In the genomic region with DNA sequence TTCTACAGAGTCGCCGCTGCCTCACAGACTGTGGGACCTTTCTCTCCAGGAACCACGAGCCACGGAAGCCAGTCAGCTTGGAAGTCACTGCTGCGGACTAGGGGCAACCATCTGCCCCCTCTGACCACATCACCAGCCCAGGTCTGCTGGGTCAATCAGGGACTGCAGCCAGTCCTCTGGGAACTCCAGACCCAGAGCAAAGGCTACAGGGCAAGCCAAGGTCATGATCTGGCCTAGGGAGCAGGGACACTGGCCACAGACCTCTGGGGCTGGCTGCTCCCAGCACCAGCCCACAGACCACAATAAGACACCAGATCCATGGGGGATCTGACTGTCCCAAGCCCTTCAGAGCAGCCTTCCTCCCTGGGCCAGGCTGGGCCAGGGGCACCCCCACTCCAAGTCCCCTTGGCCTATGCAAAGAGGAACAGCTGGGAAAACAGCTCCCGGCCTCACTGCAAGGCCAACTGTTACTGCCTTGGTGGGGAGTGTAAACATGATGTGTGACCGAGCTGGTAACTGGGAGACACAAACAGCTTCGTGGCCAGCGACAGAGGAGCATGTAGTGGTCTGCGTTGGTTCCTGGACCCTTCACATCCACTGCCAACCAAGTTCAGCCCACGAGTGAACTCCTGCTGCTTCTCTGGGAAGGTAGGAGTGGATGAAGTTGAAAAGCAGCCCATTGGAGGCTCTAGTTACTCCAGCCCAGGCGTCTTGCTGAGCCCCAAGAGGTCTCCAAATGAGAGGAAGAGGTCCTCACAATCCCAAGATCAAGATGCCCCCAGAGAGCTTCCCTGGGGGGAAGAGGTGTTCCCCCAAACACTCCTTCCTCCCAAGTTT, we compare ENCODE assay signal across 8 cellular contexts. TPM values are rescaled to one million over a fixed set of nuclear protein-coding genes. Genes with fewer than 3 reads are reported as not detected.
DNase-seq lines count a peak whose midpoint lies in the region; ATAC-seq and TF ChIP-seq lines count a peak whose summit lies in the region.

No MANE protein-coding gene starts in this region.

- peak overlapping the region; percentile 92 to 98 (median 96) for H3K4me3 Mint-ChIP-seq in CD4-positive, alpha-beta memory T cell
- peak overlapping the region; percentile 88 to 89 for H3K4me3 Mint-ChIP-seq in effector memory CD8-positive, alpha-beta T cell
- peak overlapping the region; percentile 95 for H3K4me3 Mint-ChIP-seq in neural crest cell

- no peaks in the 10 kb centered on the region for H3K27me3 Mint-ChIP-seq in CD4-positive, alpha-beta memory T cell
- no peaks in the 10 kb centered on the region for H3K27me3 Mint-ChIP-seq in effector memory CD8-positive, alpha-beta T cell
- no peaks in the 10 kb centered on the region for H3K27me3 Mint-ChIP-seq in neural crest cell (ENCODE audit: low read depth)

- H3K27ac ChIP-seq in CD4-positive, alpha-beta memory T cell (ENCODE audit: low read depth, low read length) = peak overlapping the region; percentile 88

- no peak for ATAC-seq in effector memory CD8-positive, alpha-beta T cell (replicated peaks)
- no peak for ATAC-seq in GM19023 (IDR thresholded peaks at IDR 0.05; ENCODE audit: unreplicated experiment)

- H3K4me1 Mint-ChIP-seq in CD4-positive, alpha-beta memory T cell = peaks cover 31 to 70% (median 49%) of the 10 kb centered on the region in 4 donors
- peaks cover 46 to 50% of the 10 kb centered on the region in 2 donors for H3K4me1 Mint-ChIP-seq in effector memory CD8-positive, alpha-beta T cell (ENCODE audit: low read depth in 2 of 2)
- peaks cover 40% of the 10 kb centered on the region for H3K4me1 Mint-ChIP-seq in neural crest cell

- H3K36me3 ChIP-seq in CD4-positive, alpha-beta memory T cell (ENCODE audit: insufficient read depth, low read length) = no peaks in the 10 kb centered on the region
- peaks cover 25% of the 10 kb centered on the region for H3K36me3 ChIP-seq in MG63

- CTCF ChIA-PET in CD4-positive, alpha-beta memory T cell (lab: Charles Lee; ENCODE audit: partially characterized antibody) = no interaction called here

- H3K27ac Mint-ChIP-seq in CD4-positive, alpha-beta memory T cell = peak overlapping the region; percentile 93 to 99 (median 98)
- peak overlapping the region; percentile 95 to 97 for H3K27ac Mint-ChIP-seq in effector memory CD8-positive, alpha-beta T cell
- H3K27ac Mint-ChIP-seq in neural crest cell (ENCODE audit: unreplicated experiment) = peak overlapping the region; percentile 35

- POLR2A ChIA-PET in CD4-positive, alpha-beta memory T cell (lab: Charles Lee; ENCODE audit: partially characterized antibody) = interaction anchor here (0.7 to 2.5 kb wide), 2 partner anchors 65 to 140 kb away, joined by 3 to 13 read pairs; partner anchors contain the start of genes C19orf47 and PLD3

- intact Hi-C loops in CD4-positive, alpha-beta memory T cell (cut with micrococcal nuclease) = loop anchor here (10.0 kb wide), 1 partner anchor 141 kb away; the partner anchor contains the start of gene SERTAD1

- H3K36me3 Mint-ChIP-seq in CD4-positive, alpha-beta memory T cell = peaks cover 0 to 9% of the 10 kb centered on the region in 2 donors
- peaks cover 36% of the 10 kb centered on the region for H3K36me3 Mint-ChIP-seq in effector memory CD8-positive, alpha-beta T cell (ENCODE audit: insufficient read depth)
- H3K36me3 Mint-ChIP-seq in neural crest cell (ENCODE audit: low read depth) = no peaks in the 10 kb centered on the region

- no peaks in the 10 kb centered on the region for H3K27me3 ChIP-seq in CD4-positive, alpha-beta memory T cell (ENCODE audit: insufficient read depth, low read length)
- H3K27me3 ChIP-seq in MG63 = no peaks in the 10 kb centered on the region

- no peak for DNase-seq in CD4-positive, alpha-beta memory T cell
- DNase-seq in MG63 (no peak), neural crest cell (ENCODE audit: low read depth, low spot score) (no peak), NCI-H2227 (lab: John Stamatoyannopoulos, UW; ENCODE audit: unreplicated experiment) (no peak), glomerular visceral epithelial cell (ENCODE audit: extremely low spot score) (no peak), NCI-H2081 treated with DMSO at 0.1 percent for 48 hours (lab: John Stamatoyannopoulos, UW) (no peak)
- no peak for DNase-seq in effector memory CD8-positive, alpha-beta T cell

- peaks cover 0 to 5% (median 0%) of the 10 kb centered on the region in 8 donors for H3K9me3 Mint-ChIP-seq in CD4-positive, alpha-beta memory T cell
- H3K9me3 Mint-ChIP-seq in effector memory CD8-positive, alpha-beta T cell = no peaks in the 10 kb centered on the region
- no peaks in the 10 kb centered on the region for H3K9me3 Mint-ChIP-seq in neural crest cell

- no peak for TF ChIP-seq CTCF in neural crest cell (conservative IDR thresholded peaks at IDR 0.05)

- peaks cover 68% of the 10 kb centered on the region for H3K4me1 ChIP-seq in CD4-positive, alpha-beta memory T cell (ENCODE audit: insufficient read depth, low read length)

- no peaks in the 10 kb centered on the region for H3K9me3 ChIP-seq in CD4-positive, alpha-beta memory T cell (ENCODE audit: control insufficient read depth in 1 of 2, low read length in 2 of 2)
- H3K9me3 ChIP-seq in MG63 = no peaks in the 10 kb centered on the region

- H3K4me3 ChIP-seq in CD4-positive, alpha-beta memory T cell (ENCODE audit: low read length in 2 of 2) = peak overlapping the region; percentile 69 to 77
- H3K4me3 ChIP-seq in MG63 = peak overlapping the region; percentile 96

RNA-seq across cellular contexts. Expression of gene AKT2, which starts 1.5 kb away (rescaled TPM):
- total RNA-seq in CD4-positive, alpha-beta memory T cell = 100 to 1,000 TPM; 168 to 180 TPM
- polyA plus RNA-seq in CD4-positive, alpha-beta memory T cell = 10 to 100 TPM; 10.6 to 27.8 TPM
- total RNA-seq in MG63 (2014; rRNA removed; shearing (Covaris generic); ENCODE audit: low replicate concordance) = 104 and 131 TPM in 2 replicates
- total RNA-seq in neural crest cell = 147 and 150 TPM in 2 replicates

RNA-seq across cellular contexts. Expression of gene CCNP, which starts 57.1 kb away (rescaled TPM):
- 1 to 10 TPM; 1.2 to 1.4 TPM for total RNA-seq in CD4-positive, alpha-beta memory T cell
- not detected for polyA plus RNA-seq in CD4-positive, alpha-beta memory T cell
- total RNA-seq in MG63 (2014; rRNA removed; shearing (Covaris generic); ENCODE audit: low replicate concordance) = not detected in 2 replicates
- total RNA-seq in neural crest cell = 0.43 and 0.47 TPM in 2 replicates

Comparison
In these comparisons a context has a peak if more than half of its experiments do, and no peak if none do; other contexts are left out.
1. H3K27ac Mint-ChIP-seq: peak in every context shown above with its lines; median percentile 98 in CD4-positive, alpha-beta memory T cell; 96 in effector memory CD8-positive, alpha-beta T cell; 35 in neural crest cell.